Comparison of ENCODE assay signal across 15 cellular contexts in the genomic region with DNA sequence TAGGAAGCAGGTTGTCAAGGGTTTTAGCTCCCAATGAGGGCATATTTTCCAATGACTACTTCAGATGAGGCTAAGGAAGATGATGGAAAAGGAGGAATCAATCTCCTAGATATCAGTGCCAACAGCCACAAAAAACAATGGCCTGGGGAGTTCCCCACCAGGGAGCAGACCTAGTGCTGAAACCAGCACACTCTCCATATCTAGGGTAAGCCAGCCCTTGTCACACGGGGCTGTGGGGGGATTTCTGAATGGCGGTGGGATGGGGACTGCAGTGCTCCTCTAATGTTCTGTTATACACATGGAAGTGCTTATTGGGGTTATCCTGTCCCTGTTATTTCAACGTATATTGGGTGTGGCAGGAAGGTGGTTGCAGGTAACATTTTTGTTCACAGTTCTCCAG. TPM values are rescaled to one million over a fixed set of nuclear protein-coding genes. Genes with fewer than 3 reads are reported as not detected.
DNase-seq lines count a peak whose midpoint lies in the region; ATAC-seq and TF ChIP-seq lines count a peak whose summit lies in the region.
"Had no signal": no experiment of that assay in that cellular context is flagged by ENCODE, and none has a peak within 500 bp of the region (broad histone marks: within the 10 kb centered on the region; RNA-seq: fewer than 3 reads in every experiment).

No MANE protein-coding gene starts in this region.

- no peak overlapping the region for H2BK12ac ChIP-seq in trophoblast cell (ENCODE audit: low read length)

- H3K23ac ChIP-seq in trophoblast cell (ENCODE audit: low read length) = no peak overlapping the region

- no peak overlapping the region for H3K27ac ChIP-seq in trophoblast cell (ENCODE audit: low read depth, low read length)
- H3K27ac ChIP-seq: 22Rv1, Peyer's patch, transverse colon had no signal

- H2BK5ac ChIP-seq in trophoblast cell (ENCODE audit: low read depth, low read length, poor library complexity) = no peak overlapping the region

- no peaks in the 10 kb centered on the region for H3K79me1 ChIP-seq in trophoblast cell (ENCODE audit: low read length)

- H2AK5ac ChIP-seq in trophoblast cell (ENCODE audit: low read length) = no peak overlapping the region

- peaks cover 0 to 5% of the 10 kb centered on the region in 2 experiments for H3K36me3 ChIP-seq in trophoblast cell (ENCODE audit: control insufficient read depth in 1 of 2, insufficient read depth in 2 of 2, low read length in 2 of 2)
- H3K36me3 ChIP-seq: Peyer's patch, transverse colon had no signal

- H4K8ac ChIP-seq in trophoblast cell (ENCODE audit: low read depth, low read length) = no peak overlapping the region

- no peaks in the 10 kb centered on the region for H3K9me3 ChIP-seq in trophoblast cell (ENCODE audit: insufficient read depth, low read depth, low read length)
- H3K9me3 ChIP-seq: Peyer's patch, transverse colon had no signal

- no peak overlapping the region for H3K4me3 ChIP-seq in trophoblast cell (ENCODE audit: low read depth, low read length)
- H3K4me3 ChIP-seq: Peyer's patch, transverse colon had no signal

- H3K27ac Mint-ChIP-seq in activated CD4-positive, alpha-beta T cell treated with anti-CD3 and anti-CD28 coated beads for 36 hours = peak overlapping the region; percentile 80
- H3K27ac Mint-ChIP-seq in activated CD4-positive, alpha-beta T cell treated with anti-CD3 and anti-CD28 coated beads, Interleukin-2, amount 10 ng/mL, durations not matched to agents 7 days and 5 days = no peak overlapping the region
- peak overlapping the region in 2 of 3 donors; percentile 72 for H3K27ac Mint-ChIP-seq in IgD-negative memory B cell

- DNase-seq in activated CD4-positive, alpha-beta T cell treated with anti-CD3 and anti-CD28 coated beads for 36 hours = peak; percentile 34
- DNase-seq in activated CD4-positive, alpha-beta T cell treated with anti-CD3 and anti-CD28 coated beads, Interleukin-2, amount 10 ng/mL, durations not matched to agents 7 days and 5 days = no peak
- DNase-seq in dermis blood vessel endothelial cell (peak; percentile 28), trophoblast cell (no peak), NOMO-1 treated with DMSO at 0.1 percent for 48 hours (lab: John Stamatoyannopoulos, UW; ENCODE audit: unreplicated experiment) (no peak), erythroblast (lab: John Stamatoyannopoulos, UW) (no peak), medulla oblongata (ENCODE audit: extremely low spot score) (no peak)
- DNase-seq: activated CD4-positive, CD25-positive, alpha-beta regulatory T cell treated with anti-CD3 and anti-CD28 coated beads, Interleukin-2, amount 50 U/mL, for 72 hours; activated effector memory CD4-positive, alpha-beta T cell treated with Interleukin-2 at 50 U/mL for 16 hours; NCI-H2029; NCI-H526 treated with DMSO at 0.1 percent for 48 hours; Peyer's patch; transverse colon had no signal

- no peak for ATAC-seq in activated CD4-positive, alpha-beta T cell treated with anti-CD3 and anti-CD28 coated beads for 36 hours

- intact Hi-C loops in activated CD4-positive, alpha-beta T cell treated with anti-CD3 and anti-CD28 coated beads for 36 hours (cut with DNase I, micrococcal nuclease) = loop anchor here in 1 of 2 experiments (5.0 kb wide), 1 partner anchor 401 kb away; the partner anchor contains the start of gene ARHGAP12

- H4K12ac ChIP-seq in trophoblast cell (ENCODE audit: low read depth, low read length) = no peak overlapping the region

- peaks cover 89% of the 10 kb centered on the region for H3K4me1 Mint-ChIP-seq in activated CD4-positive, alpha-beta T cell treated with anti-CD3 and anti-CD28 coated beads for 36 hours
- peaks cover 76% of the 10 kb centered on the region for H3K4me1 Mint-ChIP-seq in activated CD4-positive, alpha-beta T cell treated with anti-CD3 and anti-CD28 coated beads, Interleukin-2, amount 10 ng/mL, durations not matched to agents 7 days and 5 days
- H3K4me1 Mint-ChIP-seq in IgD-negative memory B cell = peaks cover 58 to 77% (median 66%) of the 10 kb centered on the region in 3 donors

- no peak overlapping the region for H3K18ac ChIP-seq in trophoblast cell (ENCODE audit: low read length)

- peaks cover 4 to 5% of the 10 kb centered on the region in 2 experiments for H3K4me1 ChIP-seq in trophoblast cell (ENCODE audit: control insufficient read depth in 1 of 2, insufficient read depth in 2 of 2, low read length in 2 of 2)

- TF ChIP-seq POLR2A in erythroblast (IDR thresholded peaks at IDR 0.05; ENCODE audit: low read length) = no peak

- no peak overlapping the region for H2AFZ ChIP-seq in trophoblast cell (ENCODE audit: insufficient read depth, low read length, poor library complexity)

- CTCF ChIA-PET in activated CD4-positive, alpha-beta T cell treated with anti-CD3 and anti-CD28 coated beads for 36 hours (lab: Charles Lee) = interaction anchor here (1.1 to 2.1 kb wide), 4 partner anchors 17 to 71 kb away, joined by 3 to 5 read pairs (median 4); no protein-coding TSS in a partner anchor
- CTCF ChIA-PET in activated CD4-positive, alpha-beta T cell treated with anti-CD3 and anti-CD28 coated beads, Interleukin-2, amount 10 ng/mL, durations not matched to agents 7 days and 5 days (lab: Charles Lee) = interaction anchor here (0.6 to 1.6 kb wide), 3 partner anchors 9 to 343 kb away, joined by 3 to 5 read pairs (median 4); no protein-coding TSS in a partner anchor

- no peak overlapping the region for H3K14ac ChIP-seq in trophoblast cell (ENCODE audit: low read length)

- H3K27me3 Mint-ChIP-seq in activated CD4-positive, alpha-beta T cell treated with anti-CD3 and anti-CD28 coated beads for 36 hours = no peaks in the 10 kb centered on the region
- no peaks in the 10 kb centered on the region for H3K27me3 Mint-ChIP-seq in activated CD4-positive, alpha-beta T cell treated with anti-CD3 and anti-CD28 coated beads, Interleukin-2, amount 10 ng/mL, durations not matched to agents 7 days and 5 days
- H3K27me3 Mint-ChIP-seq in IgD-negative memory B cell = no peaks in the 10 kb centered on the region

- H2BK120ac ChIP-seq in trophoblast cell (ENCODE audit: insufficient read depth, low read length, poor library complexity) = no peak overlapping the region

- WGBS in trophoblast cell (ENCODE audit: extremely low coverage, insufficient coverage, insufficient read length) = no CpG with 5 or more reads among the region's 3 CpGs

- H3K4me3 Mint-ChIP-seq in activated CD4-positive, alpha-beta T cell treated with anti-CD3 and anti-CD28 coated beads for 36 hours = peak overlapping the region; percentile 11
- no peak overlapping the region for H3K4me3 Mint-ChIP-seq in activated CD4-positive, alpha-beta T cell treated with anti-CD3 and anti-CD28 coated beads, Interleukin-2, amount 10 ng/mL, durations not matched to agents 7 days and 5 days
- H3K4me3 Mint-ChIP-seq in IgD-negative memory B cell = peak overlapping the region in 1 of 4 donors; percentile 13

- POLR2A ChIA-PET in activated CD4-positive, alpha-beta T cell treated with anti-CD3 and anti-CD28 coated beads for 36 hours (lab: Charles Lee) = interaction anchor here (1.0 kb wide), 1 partner anchor 49 kb away, joined by 3 read pairs; no protein-coding TSS in a partner anchor
- POLR2A ChIA-PET in activated CD4-positive, alpha-beta T cell treated with anti-CD3 and anti-CD28 coated beads, Interleukin-2, amount 10 ng/mL, durations not matched to agents 7 days and 5 days (lab: Charles Lee) = no interaction called here

- no peaks in the 10 kb centered on the region for H3K27me3 ChIP-seq in trophoblast cell (ENCODE audit: insufficient read depth, low read length)
- H3K27me3 ChIP-seq: Peyer's patch, transverse colon had no signal

- no peak overlapping the region for H3K9ac ChIP-seq in trophoblast cell (ENCODE audit: low read length)

- H3K9me3 Mint-ChIP-seq in activated CD4-positive, alpha-beta T cell treated with anti-CD3 and anti-CD28 coated beads for 36 hours (ENCODE audit: low read depth) = no peaks in the 10 kb centered on the region
- no peaks in the 10 kb centered on the region for H3K9me3 Mint-ChIP-seq in activated CD4-positive, alpha-beta T cell treated with anti-CD3 and anti-CD28 coated beads, Interleukin-2, amount 10 ng/mL, durations not matched to agents 7 days and 5 days
- H3K9me3 Mint-ChIP-seq in IgD-negative memory B cell = no peaks in the 10 kb centered on the region

- H3K4ac ChIP-seq in trophoblast cell (ENCODE audit: low read depth, low read length) = peak overlapping the region; percentile 30

- H3K36me3 Mint-ChIP-seq in activated CD4-positive, alpha-beta T cell treated with anti-CD3 and anti-CD28 coated beads for 36 hours (ENCODE audit: low read depth) = peaks cover 22% of the 10 kb centered on the region
- peaks cover 23% of the 10 kb centered on the region for H3K36me3 Mint-ChIP-seq in activated CD4-positive, alpha-beta T cell treated with anti-CD3 and anti-CD28 coated beads, Interleukin-2, amount 10 ng/mL, durations not matched to agents 7 days and 5 days (ENCODE audit: low read depth)
- peaks cover 1% of the 10 kb centered on the region for H3K36me3 Mint-ChIP-seq in IgD-negative memory B cell

- no peak overlapping the region for H4K91ac ChIP-seq in trophoblast cell (ENCODE audit: low read depth, low read length)

- H3K4me2 ChIP-seq in trophoblast cell (ENCODE audit: low read length) = no peak overlapping the region

- peaks cover 14% of the 10 kb centered on the region for H3K79me2 ChIP-seq in trophoblast cell (ENCODE audit: control insufficient read depth, insufficient read depth, low read length, poor library complexity)

RNA-seq across cellular contexts. Expression of gene EPC1, which starts 18.5 kb away (rescaled TPM):
- total RNA-seq in activated CD4-positive, alpha-beta T cell treated with anti-CD3 and anti-CD28 coated beads for 36 hours = 10 to 100 TPM; 28.8 to 31.0 TPM
- total RNA-seq in activated CD4-positive, alpha-beta T cell treated with anti-CD3 and anti-CD28 coated beads, Interleukin-2, amount 10 ng/mL, durations not matched to agents 7 days and 5 days = 10 to 100 TPM; 47.6 to 54.2 TPM
- 78.9 TPM for polyA plus RNA-seq in IgD-negative memory B cell
- 24.3 and 24.8 TPM in 2 replicates for total RNA-seq in dermis blood vessel endothelial cell
- polyA plus RNA-seq in trophoblast cell (2013) = 20.2 and 21.7 TPM in 2 replicates

Comparison
In these comparisons a context has a peak if more than half of its experiments do, and no peak if none do; other contexts are left out.
1. DNase-seq: peak in activated CD4-positive, alpha-beta T cell treated with anti-CD3 and anti-CD28 coated beads for 36 hours (single experiment) and dermis blood vessel endothelial cell (single experiment); none in activated CD4-positive, alpha-beta T cell treated with anti-CD3 and anti-CD28 coated beads, Interleukin-2, amount 10 ng/mL, durations not matched to agents 7 days and 5 days (single experiment), trophoblast cell (0 of 2), NOMO-1 treated with DMSO at 0.1 percent for 48 hours (single experiment), erythroblast (0 of 2) and medulla oblongata (single experiment).